In the genomic region with DNA sequence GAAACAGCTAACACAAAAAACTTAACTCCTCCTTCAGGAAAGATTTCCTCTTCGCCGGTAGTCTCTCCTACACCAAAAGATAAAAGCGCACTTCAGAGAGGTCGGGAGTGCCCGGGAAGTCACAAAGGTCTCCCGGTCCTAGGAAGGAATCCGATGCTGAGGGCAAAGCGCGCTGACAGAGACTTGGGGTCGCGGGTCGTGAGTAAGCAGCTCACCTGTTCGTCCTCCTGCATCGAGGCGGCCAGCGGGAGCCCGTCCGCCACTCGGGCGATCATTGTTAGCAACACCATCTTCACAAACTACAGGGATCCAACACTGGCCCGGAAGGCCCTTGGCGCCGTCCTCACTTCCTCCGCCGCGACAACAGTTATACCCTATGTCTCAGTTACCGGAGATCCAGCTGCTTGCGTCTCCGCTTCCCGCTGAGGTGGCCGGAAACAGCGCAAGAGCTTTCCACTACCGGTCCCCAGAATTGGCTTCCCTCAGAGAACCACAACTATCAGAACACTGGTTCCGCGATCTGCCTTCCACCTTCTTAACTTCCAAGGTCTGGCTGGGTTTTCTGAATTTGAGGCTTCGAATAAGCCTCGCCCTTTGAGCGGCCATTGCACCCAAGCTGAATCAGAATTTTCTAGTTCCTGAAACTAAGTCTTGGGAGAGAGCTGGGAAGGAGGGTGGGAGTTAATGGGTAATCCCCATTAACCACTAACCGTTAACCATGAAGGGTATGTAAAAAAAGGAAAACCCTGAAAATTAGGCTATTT, we compare ENCODE assay signal across 8 cellular contexts. TPM values are rescaled to one million over a fixed set of nuclear protein-coding genes. Genes with fewer than 3 reads are reported as not detected.
A peak's percentile ranks its signal among the peaks of the same experiment; 100 is the strongest.
DNase-seq lines count a peak whose midpoint lies in the region; ATAC-seq and TF ChIP-seq lines count a peak whose summit lies in the region.

Gene SEC22B (minus strand): TSS at position 429 of the 764 bp plus-strand sequence. CDS start 139 bp downstream, at position 290.

- ATAC-seq in GM19438 (IDR thresholded peaks at IDR 0.05; ENCODE audit: low read depth, unreplicated experiment) (peak; percentile 97), HG03571 (IDR thresholded peaks at IDR 0.05; ENCODE audit: unreplicated experiment) (peak; percentile 99)

- no peak for TF ChIP-seq CTCF in liver (IDR thresholded peaks at IDR 0.05; ENCODE audit: low read depth, low read length, missing input control)

- 3% methylated on average over 39 of the region's 39 CpGs for WGBS in liver

- peak within 1 kb of the TSS; percentile 99 to 100 for H3K27ac ChIP-seq in liver (ENCODE audit: low read depth in 1 of 2, low read length in 2 of 2)

- peak within 1 kb of the TSS; percentile 70 to 100 (median 100) for H3K4me3 ChIP-seq in liver (ENCODE audit: low read depth in 1 of 3, low read length in 3 of 3)

- no peaks in the 10 kb centered on the region for H3K36me3 ChIP-seq in liver (ENCODE audit: control insufficient read depth in 4 of 4, insufficient read depth in 3 of 4, low read depth in 1 of 4, low read length in 3 of 4)

- H3K4me1 ChIP-seq in liver (ENCODE audit: control insufficient read depth in 4 of 4, insufficient read depth in 4 of 4, low read length in 3 of 4), result peaks cover 0 to 19% (median 13%) of the 10 kb centered on the region in 4 donors

- TF ChIP-seq RAD21 in liver (IDR thresholded peaks at IDR 0.05), result peak; percentile 39 to 48

- H3K9me3 ChIP-seq in liver (ENCODE audit: control insufficient read depth in 4 of 4, low read length in 3 of 4), result no peaks in the 10 kb centered on the region

- H3K9ac ChIP-seq in liver (ENCODE audit: low read depth in 1 of 2, low read length in 2 of 2), result peak within 1 kb of the TSS; percentile 100

- H3K27me3 ChIP-seq in liver (ENCODE audit: control insufficient read depth in 4 of 4, insufficient read depth in 4 of 4, low read length in 3 of 4), result no peaks in the 10 kb centered on the region

- DNase-seq in CD1c-positive myeloid dendritic cell (ENCODE audit: extremely low spot score) (peak; percentile 96), NCI-H774 (lab: John Stamatoyannopoulos, UW) (peak; percentile 90), dermis microvascular lymphatic vessel endothelial cell (ENCODE audit: low read depth in 2 of 2) (peak; percentile 88 to 93)
- DNase-seq in activated CD4-positive, alpha-beta T cell treated with anti-CD3 and anti-CD28 coated beads, Interleukin-2, amount 50 U/mL, for 4 hours, result peak; percentile 80 to 82
- DNase-seq in stimulated activated CD4-positive, alpha-beta T cell treated with anti-CD3 and anti-CD28 coated beads, Interleukin-4, amount 100 ng/mL, for 1 hour, result peak; percentile 78

TF ChIP-seq in liver, 16 proteins besides CTCF, POLR2A, EP300 and RAD21:
- TF ChIP-seq REST (IDR thresholded peaks at IDR 0.05) (peak; percentile 91), TAF1 (conservative IDR thresholded peaks at IDR 0.05) (peak; percentile 95), FOXA2 (IDR thresholded peaks at IDR 0.05) (no peak), MAX (IDR thresholded peaks at IDR 0.05) (peak; percentile 80), HNF4G (IDR thresholded peaks at IDR 0.05) (no peak), YY1 (IDR thresholded peaks at IDR 0.05) (peak; percentile 89), SP1 (IDR thresholded peaks at IDR 0.05) (peak; percentile 75), JUND (IDR thresholded peaks at IDR 0.05) (peak; percentile 18 to 62), EGR1 (IDR thresholded peaks at IDR 0.05; ENCODE audit: low read depth in 2 of 2) (peak in 1 of 2 donors; percentile 61), HNF4A (conservative IDR thresholded peaks at IDR 0.05) (peak; percentile 37 to 55), RXRA (IDR thresholded peaks at IDR 0.05) (peak; percentile 58 to 74), NR2F2 (IDR thresholded peaks at IDR 0.05) (peak; percentile 78), GABPA (IDR thresholded peaks at IDR 0.05 in 1 of 2, conservative IDR thresholded peaks at IDR 0.05 in 1 of 2) (peak; percentile 98 to 99), FOXA1 (IDR thresholded peaks at IDR 0.05) (no peak)
- TF ChIP-seq, protein P1, sequence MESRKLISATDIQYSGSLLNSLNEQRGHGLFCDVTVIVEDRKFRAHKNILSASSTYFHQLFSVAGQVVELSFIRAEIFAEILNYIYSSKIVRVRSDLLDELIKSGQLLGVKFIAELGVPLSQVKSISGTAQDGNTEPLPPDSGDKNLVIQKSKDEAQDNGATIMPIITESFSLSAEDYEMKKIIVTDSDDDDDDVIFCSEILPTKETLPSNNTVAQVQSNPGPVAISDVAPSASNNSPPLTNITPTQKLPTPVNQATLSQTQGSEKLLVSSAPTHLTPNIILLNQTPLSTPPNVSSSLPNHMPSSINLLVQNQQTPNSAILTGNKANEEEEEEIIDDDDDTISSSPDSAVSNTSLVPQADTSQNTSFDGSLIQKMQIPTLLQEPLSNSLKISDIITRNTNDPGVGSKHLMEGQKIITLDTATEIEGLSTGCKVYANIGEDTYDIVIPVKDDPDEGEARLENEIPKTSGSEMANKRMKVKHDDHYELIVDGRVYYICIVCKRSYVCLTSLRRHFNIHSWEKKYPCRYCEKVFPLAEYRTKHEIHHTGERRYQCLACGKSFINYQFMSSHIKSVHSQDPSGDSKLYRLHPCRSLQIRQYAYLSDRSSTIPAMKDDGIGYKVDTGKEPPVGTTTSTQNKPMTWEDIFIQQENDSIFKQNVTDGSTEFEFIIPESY (IDR thresholded peaks at IDR 0.05), result peak; percentile 63
- TF ChIP-seq, protein P2, sequence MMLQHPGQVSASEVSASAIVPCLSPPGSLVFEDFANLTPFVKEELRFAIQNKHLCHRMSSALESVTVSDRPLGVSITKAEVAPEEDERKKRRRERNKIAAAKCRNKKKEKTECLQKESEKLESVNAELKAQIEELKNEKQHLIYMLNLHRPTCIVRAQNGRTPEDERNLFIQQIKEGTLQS (IDR thresholded peaks at IDR 0.05), result peak; percentile 60

RNA-seq across cellular contexts. Expression of gene SEC22B, which starts in this region (rescaled TPM):
- total RNA-seq in dermis microvascular lymphatic vessel endothelial cell, result 20.4 and 22.0 TPM in 2 replicates
- total RNA-seq in liver, result 10 to 100 TPM; 11.5 to 33.0 TPM
- 10 to 100 TPM; 17.2 to 27.6 TPM for polyA plus RNA-seq in liver

Comparison
In these comparisons a context has a peak if more than half of its experiments do, and no peak if none do; other contexts are left out.
1. Peak in every context shown above with its lines: DNase-seq, ATAC-seq, H3K4me3 ChIP-seq and H3K27ac ChIP-seq.